ENCODE assay signal across 22 cellular contexts in the genomic region with DNA sequence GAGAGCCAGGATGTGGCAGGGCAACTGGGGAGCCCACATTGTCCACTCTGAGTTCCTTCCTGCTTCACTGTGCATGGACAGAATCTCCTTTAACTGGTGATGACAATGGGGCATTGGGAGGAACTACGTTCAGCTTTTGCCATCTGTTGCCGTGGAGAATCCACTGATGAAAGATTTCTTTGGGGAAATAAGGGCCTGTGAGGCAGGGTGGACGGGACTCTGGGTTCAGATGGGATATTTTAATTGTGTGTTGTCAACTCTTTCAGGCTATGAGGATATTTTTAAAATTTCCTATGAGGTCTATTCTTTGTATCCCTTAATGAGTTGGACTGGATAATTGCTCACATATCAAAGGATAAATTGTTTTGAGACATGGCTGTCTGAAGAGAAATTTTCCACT.
DNase-seq lines count a peak whose midpoint lies in the region; ATAC-seq and TF ChIP-seq lines count a peak whose summit lies in the region.
"Had no signal": no experiment of that assay in that cellular context is flagged by ENCODE, and none has a peak within 500 bp of the region (broad histone marks: within the 10 kb centered on the region; RNA-seq: fewer than 3 reads in every experiment).

No MANE protein-coding gene starts in this region.

- WGBS in sigmoid colon, 2 donors, result 81 to 87% methylated on average over 3 of the region's 3 CpGs

- peaks cover 38% of the 10 kb centered on the region for H3K4me1 Mint-ChIP-seq in brain

- H3K36me3 Mint-ChIP-seq in brain, result peaks cover 53% of the 10 kb centered on the region
- H3K36me3 Mint-ChIP-seq: CD14-positive monocyte had no signal

- intact Hi-C loops in sigmoid colon (cut with DNase I), result loop anchor here (1.0 to 5.0 kb wide), 4 partner anchors 67 to 168 kb away; partner anchors contain the start of gene TNC

- TF ChIP-seq CTCF in brain (conservative IDR thresholded peaks at IDR 0.05) (no peak), sigmoid colon (IDR thresholded peaks at IDR 0.05) (no peak)

- TF ChIP-seq EP300 in sigmoid colon (IDR thresholded peaks at IDR 0.05), result no peak

- no peaks in the 10 kb centered on the region for H3K9me3 Mint-ChIP-seq in brain

- H3K9me3 ChIP-seq in sigmoid colon, result no peaks in the 10 kb centered on the region

- H3K4me3 Mint-ChIP-seq in brain, result no peak overlapping the region

- peak overlapping the region; percentile 61 to 91 (median 83) for H3K27ac ChIP-seq in sigmoid colon
- H3K27ac ChIP-seq: HL-60 had no signal

- no peaks in the 10 kb centered on the region for H3K27me3 Mint-ChIP-seq in brain

- DNase-seq in CD1c-positive myeloid dendritic cell (ENCODE audit: extremely low spot score) (peak; percentile 35), medulla oblongata (ENCODE audit: extremely low spot score) (peak; percentile 11), sigmoid colon (no peak), dermis blood vessel endothelial cell (no peak), NCI-H748 (lab: John Stamatoyannopoulos, UW; ENCODE audit: unreplicated experiment) (no peak), C1 segment of cervical spinal cord (lab: John Stamatoyannopoulos, UW) (no peak)
- DNase-seq: AML-193, GOT3, MM.1S, NCI-H1048, NCI-H1417 treated with DMSO at 0.1 percent for 48 hours, NCI-H187, NCI-H2107, NCI-H69, SIG-M5 had no signal

- no peak for ATAC-seq in GM21825 (IDR thresholded peaks at IDR 0.05; ENCODE audit: unreplicated experiment)
- ATAC-seq: HCT116, HepG2, K562 had no signal

- H3K36me3 ChIP-seq in sigmoid colon, result peaks cover 6 to 59% (median 24%) of the 10 kb centered on the region in 4 donors

- TF ChIP-seq POLR2A in sigmoid colon (IDR thresholded peaks at IDR 0.05), result no peak

- peak overlapping the region; percentile 63 to 90 (median 83) for H3K27ac Mint-ChIP-seq in brain
- H3K27ac Mint-ChIP-seq: CD14-positive monocyte had no signal

- H3K27me3 ChIP-seq in sigmoid colon, result no peaks in the 10 kb centered on the region

- peaks cover 0 to 98% (median 87%) of the 10 kb centered on the region in 4 donors for H3K4me1 ChIP-seq in sigmoid colon

- no peak overlapping the region for H3K4me3 ChIP-seq in sigmoid colon
- H3K4me3 ChIP-seq: K562 had no signal

Comparison
In these comparisons a context has a peak if more than half of its experiments do, and no peak if none do; other contexts are left out.
1. DNase-seq: peak in CD1c-positive myeloid dendritic cell (single experiment) and medulla oblongata (single experiment); none in sigmoid colon (single experiment), dermis blood vessel endothelial cell (single experiment), NCI-H748 (single experiment) and C1 segment of cervical spinal cord (0 of 14).